In genomic region chr9:94975480-94976452, GRCh38 we compare ENCODE assay signal across 1 cellular context.
TF ChIP-seq lines count a peak whose summit lies in the region.

No MANE protein-coding gene starts in this region.

TF ChIP-seq in HepG2, 621 proteins besides CTCF, POLR2A, EP300 and RAD21 (continued from another document):
- no peak for TF ChIP-seq BATF2 (CRISPR knock-in tag; IDR thresholded peaks at IDR 0.05)
- TF ChIP-seq GTF2F1 (IDR thresholded peaks at IDR 0.05; ENCODE audit: low read length): no peak
- TF ChIP-seq YEATS2 (CRISPR knock-in tag; IDR thresholded peaks at IDR 0.05; ENCODE audit: borderline replicate concordance): no peak
- no peak for TF ChIP-seq GATAD1 (CRISPR knock-in tag; IDR thresholded peaks at IDR 0.05)
- no peak for TF ChIP-seq MIER3 (CRISPR knock-in tag; IDR thresholded peaks at IDR 0.05; ENCODE audit: borderline replicate concordance)
- TF ChIP-seq ZNF749 (CRISPR knock-in tag; IDR thresholded peaks at IDR 0.05; ENCODE audit: borderline replicate concordance): no peak
- TF ChIP-seq FOSL1 (CRISPR knock-in tag; IDR thresholded peaks at IDR 0.05; ENCODE audit: borderline replicate concordance): no peak
- no peak for TF ChIP-seq PAF1 (CRISPR knock-in tag; IDR thresholded peaks at IDR 0.05)
- TF ChIP-seq TSC22D2 (CRISPR knock-in tag; IDR thresholded peaks at IDR 0.05; ENCODE audit: borderline replicate concordance): no peak
- TF ChIP-seq PRDM4 (CRISPR knock-in tag; IDR thresholded peaks at IDR 0.05; ENCODE audit: borderline replicate concordance): no peak
- no peak for TF ChIP-seq ZNF841 (CRISPR knock-in tag; IDR thresholded peaks at IDR 0.05; ENCODE audit: borderline replicate concordance)
- no peak for TF ChIP-seq RORA (CRISPR knock-in tag; IDR thresholded peaks at IDR 0.05)
- TF ChIP-seq ZNF792 (CRISPR knock-in tag; IDR thresholded peaks at IDR 0.05): no peak
- TF ChIP-seq RBFOX2 (IDR thresholded peaks at IDR 0.05; ENCODE audit: low read depth, low read length): no peak
- TF ChIP-seq ARNTL (CRISPR knock-in tag; IDR thresholded peaks at IDR 0.05): 0 out of 2 replicates have a peak, but pooled peaks have one; percentile 20
- TF ChIP-seq PLRG1 (conservative IDR thresholded peaks at IDR 0.05): no peak
- TF ChIP-seq KAT8 (CRISPR knock-in tag; IDR thresholded peaks at IDR 0.05): no peak
- TF ChIP-seq ZNF691 (CRISPR knock-in tag; IDR thresholded peaks at IDR 0.05; ENCODE audit: borderline replicate concordance, low read depth): no peak
- TF ChIP-seq RELA (CRISPR knock-in tag; IDR thresholded peaks at IDR 0.05): no peak
- TF ChIP-seq REXO4 (CRISPR knock-in tag; IDR thresholded peaks at IDR 0.05; ENCODE audit: borderline replicate concordance): no peak
- no peak for TF ChIP-seq ZNF446 (CRISPR knock-in tag; IDR thresholded peaks at IDR 0.05)
- TF ChIP-seq HCFC1 (IDR thresholded peaks at IDR 0.05; ENCODE audit: low read depth, low read length): no peak
- TF ChIP-seq THAP11 (CRISPR knock-in tag; IDR thresholded peaks at IDR 0.05): no peak
- TF ChIP-seq ZNF780A (CRISPR knock-in tag; IDR thresholded peaks at IDR 0.05): no peak
- TF ChIP-seq TFDP1 (CRISPR knock-in tag; IDR thresholded peaks at IDR 0.05; ENCODE audit: borderline replicate concordance): no peak
- no peak for TF ChIP-seq ZKSCAN8 (CRISPR knock-in tag; IDR thresholded peaks at IDR 0.05; ENCODE audit: borderline replicate concordance)
- no peak for TF ChIP-seq ZFYVE20 (CRISPR knock-in tag; IDR thresholded peaks at IDR 0.05; ENCODE audit: borderline replicate concordance, low read depth)
- no peak for TF ChIP-seq ZNF180 (CRISPR knock-in tag; IDR thresholded peaks at IDR 0.05; ENCODE audit: borderline replicate concordance, low read depth)
- no peak for TF ChIP-seq PRDM15 (CRISPR knock-in tag; IDR thresholded peaks at IDR 0.05)
- peak; percentile 15; the same call in 1 of the 2 replicates for TF ChIP-seq ZNF609 (CRISPR knock-in tag; IDR thresholded peaks at IDR 0.05; ENCODE audit: borderline replicate concordance)
- no peak for TF ChIP-seq MXI1 (IDR thresholded peaks at IDR 0.05; ENCODE audit: borderline replicate concordance, low read depth, low read length)
- TF ChIP-seq POLR2AphosphoS2 (IDR thresholded peaks at IDR 0.05; ENCODE audit: low read depth, low read length): no peak
- no peak for TF ChIP-seq TBX3 (IDR thresholded peaks at IDR 0.05; ENCODE audit: borderline replicate concordance)
- TF ChIP-seq BRD4 (CRISPR knock-in tag; IDR thresholded peaks at IDR 0.05): no peak
- no peak for TF ChIP-seq BORCS8-MEF2B (CRISPR knock-in tag; IDR thresholded peaks at IDR 0.05)
- no peak for TF ChIP-seq JARID2 (CRISPR knock-in tag; IDR thresholded peaks at IDR 0.05; ENCODE audit: insufficient replicate concordance)
- TF ChIP-seq NFYB (CRISPR knock-in tag; IDR thresholded peaks at IDR 0.05): no peak
- TF ChIP-seq IRF2 (CRISPR knock-in tag; IDR thresholded peaks at IDR 0.05): no peak
- TF ChIP-seq CHD2 (IDR thresholded peaks at IDR 0.05; ENCODE audit: low read depth, low read length): no peak
- TF ChIP-seq ZSCAN30 (CRISPR knock-in tag; IDR thresholded peaks at IDR 0.05): no peak
- no peak for TF ChIP-seq ATF3 (CRISPR knock-in tag; IDR thresholded peaks at IDR 0.05)
- peak; percentile 21; the same call in 1 of the 2 replicates for TF ChIP-seq NFIC (IDR thresholded peaks at IDR 0.05; ENCODE audit: low read length)
- no peak for TF ChIP-seq SRSF1 (optimal IDR thresholded peaks at IDR 0.05; ENCODE audit: low read depth, low read length)
- TF ChIP-seq SAFB2 (CRISPR knock-in tag; IDR thresholded peaks at IDR 0.05; ENCODE audit: borderline replicate concordance, low read depth): no peak
- no peak for TF ChIP-seq TOPORS (CRISPR knock-in tag; IDR thresholded peaks at IDR 0.05)
- no peak for TF ChIP-seq ZNF264 (CRISPR knock-in tag; IDR thresholded peaks at IDR 0.05)
- no peak for TF ChIP-seq ZNF224 (CRISPR knock-in tag; IDR thresholded peaks at IDR 0.05)
- no peak for TF ChIP-seq JUNB (CRISPR knock-in tag; IDR thresholded peaks at IDR 0.05; ENCODE audit: borderline replicate concordance)
- TF ChIP-seq ZNF746 (CRISPR knock-in tag; IDR thresholded peaks at IDR 0.05): no peak
- no peak for TF ChIP-seq ZFP37 (CRISPR knock-in tag; IDR thresholded peaks at IDR 0.05; ENCODE audit: borderline replicate concordance)
- TF ChIP-seq ZNF276 (CRISPR knock-in tag; IDR thresholded peaks at IDR 0.05; ENCODE audit: low read depth): no peak
